In genomic region chr4:84648185-84648584, GRCh38 we compare ENCODE assay signal across 21 cellular contexts.
"Had no signal": no experiment of that assay in that cellular context is flagged by ENCODE, and none has a peak within 500 bp of the region (broad histone marks: within the 10 kb centered on the region; RNA-seq: fewer than 3 reads in every experiment).

No MANE protein-coding gene starts in this region.

- H3K9me3 Mint-ChIP-seq: neural crest cell had no signal

- H3K4me3 ChIP-seq: dorsolateral prefrontal cortex, hepatocyte, mucosa of descending colon, ovary, right atrium auricular region, sigmoid colon, skin epidermis, stomach, thoracic aorta, vagina had no signal

- DNase-seq: cortex of kidney; dorsolateral prefrontal cortex; effector CD8-positive, alpha-beta T cell; foreskin melanocyte; head of caudate nucleus; natural killer cell; nucleus accumbens; sigmoid colon; stimulated activated CD4-positive, alpha-beta T cell treated with anti-CD3 and anti-CD28 coated beads, Interleukin-2, amount 100 ng/mL, for 24 hours; stimulated activated CD4-positive, alpha-beta T cell treated with anti-CD3 and anti-CD28 coated beads, Interleukin-4, amount 100 ng/mL, for 4 hours; stimulated activated naive CD4-positive, alpha-beta T cell; stomach; substantia nigra had no signal

- H3K4me3 Mint-ChIP-seq: natural killer cell, neural crest cell had no signal

- H3K27me3 ChIP-seq: dorsolateral prefrontal cortex, hepatocyte, ovary, right atrium auricular region, sigmoid colon, stomach, vagina had no signal

- H3K9me3 ChIP-seq: mucosa of descending colon, ovary, right atrium auricular region, sigmoid colon, stomach, thoracic aorta, vagina had no signal

- H3K27ac ChIP-seq: dorsolateral prefrontal cortex, hepatocyte, ovary, right atrium auricular region, sigmoid colon, skin epidermis, thoracic aorta, vagina had no signal

- H3K4me1 Mint-ChIP-seq: natural killer cell had no signal

- H3K36me3 Mint-ChIP-seq: natural killer cell had no signal

- H3K27ac Mint-ChIP-seq: natural killer cell had no signal

- H3K36me3 ChIP-seq: ovary, right atrium auricular region, sigmoid colon, thoracic aorta, vagina had no signal

- ATAC-seq: natural killer cell had no signal

- H3K4me1 ChIP-seq: right atrium auricular region, vagina had no signal
